14 cellular contexts compared by ENCODE assay signal in the genomic region with DNA sequence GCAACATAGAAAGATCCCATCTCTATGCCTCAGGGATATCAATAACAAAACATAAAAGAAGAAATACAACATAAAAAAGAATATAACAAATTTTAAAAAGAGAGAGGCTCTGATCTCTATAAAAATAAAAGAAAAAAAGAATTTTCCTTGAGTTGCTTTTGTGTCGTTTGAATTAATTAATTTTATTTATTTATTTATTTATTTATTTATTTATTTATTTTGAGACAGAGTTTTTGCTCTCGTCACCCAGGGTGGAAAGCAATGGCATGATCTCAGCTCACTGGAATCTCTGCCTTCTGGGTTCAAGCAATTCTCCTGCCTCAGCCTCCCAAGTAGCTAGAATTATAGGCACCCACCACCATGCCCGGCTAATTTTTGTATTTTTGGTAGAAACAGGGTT. TPM values are rescaled to one million over a fixed set of nuclear protein-coding genes. Genes with fewer than 3 reads are reported as not detected.
DNase-seq lines count a peak whose midpoint lies in the region; ATAC-seq and TF ChIP-seq lines count a peak whose summit lies in the region.
"Had no signal": no experiment of that assay in that cellular context is flagged by ENCODE, and none has a peak within 500 bp of the region (broad histone marks: within the 10 kb centered on the region; RNA-seq: fewer than 3 reads in every experiment).

No MANE protein-coding gene starts in this region.

- peaks cover 4% of the 10 kb centered on the region for H3K27me3 Mint-ChIP-seq in endothelial cell (ENCODE audit: unreplicated experiment)

- no peak for DNase-seq in endothelial cell (ENCODE audit: low spot score)
- DNase-seq in NCI-H146 treated with DMSO at 0.1 percent for 48 hours (lab: John Stamatoyannopoulos, UW; ENCODE audit: unreplicated experiment): no peak
- DNase-seq in G401 (ENCODE audit: low spot score): no peak
- DNase-seq in A172 (ENCODE audit: low spot score): no peak
- DNase-seq: activated effector memory CD4-positive, alpha-beta T cell treated with anti-CD3 and anti-CD28 coated beads, Interleukin-2, amount 50 U/mL, for 16 hours; NCI-H1436 treated with DMSO at 0.1 percent for 48 hours; NCI-H526 treated with DMSO at 0.1 percent for 48 hours; nucleus accumbens had no signal

- peaks cover 29% of the 10 kb centered on the region; the same call in 1 of the 2 replicates for H4K20me1 ChIP-seq in BLaER1

- no peak for ATAC-seq in HG02981 (IDR thresholded peaks at IDR 0.05; ENCODE audit: unreplicated experiment)

- no peaks in the 10 kb centered on the region for H3K9me3 Mint-ChIP-seq in endothelial cell (ENCODE audit: unreplicated experiment)

- no peak overlapping the region for H3K4me3 Mint-ChIP-seq in endothelial cell (ENCODE audit: unreplicated experiment)

- H3K4me1 Mint-ChIP-seq in endothelial cell (ENCODE audit: unreplicated experiment): peaks cover 51% of the 10 kb centered on the region

- H3K4me1 ChIP-seq in BLaER1 (peaks cover 23% of the 10 kb centered on the region), HEK293 (ENCODE audit: control insufficient read depth, insufficient read depth, low read length) (no peaks in the 10 kb centered on the region), neutrophil (ENCODE audit: control insufficient read depth in 1 of 2, insufficient read depth in 1 of 2, low read depth in 1 of 2, low read length in 1 of 2) (peaks cover 61 to 69% of the 10 kb centered on the region in 2 experiments)

- in situ Hi-C loops in G401 (cut with HindIII; ENCODE audit: low sequenced_read_pairs): no loop called here

- peak overlapping the region; percentile 100 for H3K27ac Mint-ChIP-seq in endothelial cell (ENCODE audit: unreplicated experiment)

- H3K27me3 ChIP-seq in BLaER1 (no peaks in the 10 kb centered on the region), neutrophil (no peaks in the 10 kb centered on the region)

- POLR2A ChIA-PET in HEK293 (lab: Yijun Ruan, JAX): interaction anchor here (0.5 to 2.3 kb wide), 3 partner anchors 9 to 192 kb away, joined by 4 to 10 read pairs (median 8); a partner anchor contains a TSS

- H3K4me2 ChIP-seq in BLaER1: peak overlapping the region; percentile 89; the same call in 1 of the 2 replicates

- H3K27ac ChIP-seq in BLaER1: 0 out of 2 replicates have a peak overlapping the region, but pooled peaks have one; percentile 83
- no peak overlapping the region for H3K27ac ChIP-seq in HEK293 (ENCODE audit: extremely low read depth, low read depth, low read length)
- H3K27ac ChIP-seq in neutrophil: peak overlapping the region; percentile 97
- H3K27ac ChIP-seq: GM23248 had no signal

- no peak overlapping the region for H3K9ac ChIP-seq in BLaER1
- H3K9ac ChIP-seq: GM23248 had no signal

- peaks cover 29% of the 10 kb centered on the region for H3K36me3 Mint-ChIP-seq in endothelial cell (ENCODE audit: low read depth, unreplicated experiment)

- peaks cover 19% of the 10 kb centered on the region; the same call in 1 of the 2 replicates for H3K36me3 ChIP-seq in BLaER1
- no peaks in the 10 kb centered on the region for H3K36me3 ChIP-seq in HEK293 (ENCODE audit: control insufficient read depth in 2 of 2, insufficient read depth in 1 of 2, low read length in 2 of 2)
- H3K36me3 ChIP-seq in neutrophil: no peaks in the 10 kb centered on the region

- CTCF ChIA-PET in HEK293 (lab: Yijun Ruan, JAX): no interaction called here

- H3K9me3 ChIP-seq in BLaER1: no peaks in the 10 kb centered on the region
- no peaks in the 10 kb centered on the region for H3K9me3 ChIP-seq in HEK293 (ENCODE audit: control insufficient read depth, insufficient read depth, low read depth, low read length)
- H3K9me3 ChIP-seq in neutrophil: no peaks in the 10 kb centered on the region

- H3K4me3 ChIP-seq in BLaER1: no peak overlapping the region
- H3K4me3 ChIP-seq in HEK293 (ENCODE audit: low read depth, low read length): no peak overlapping the region
- H3K4me3 ChIP-seq in neutrophil (ENCODE audit: low read depth in 1 of 2, low read length in 1 of 2): peak overlapping the region in 1 of 2 experiments; percentile 64
- H3K4me3 ChIP-seq: GM23248 had no signal

- TF ChIP-seq CTCF in HEK293 (tag by site-specific recombination; IDR thresholded peaks at IDR 0.05) (no peak), endothelial cell (IDR thresholded peaks at IDR 0.05; ENCODE audit: unreplicated experiment) (no peak), neutrophil (IDR thresholded peaks at IDR 0.05) (no peak)

TF ChIP-seq in HEK293, 187 proteins besides CTCF, POLR2A, EP300 and RAD21 (continues in another document):
- TF ChIP-seq ZNF37A (tag by site-specific recombination; IDR thresholded peaks at IDR 0.05) (no peak), ZNF175 (tag by site-specific recombination; IDR thresholded peaks at IDR 0.05) (no peak), ZNF433 (tag by site-specific recombination; IDR thresholded peaks at IDR 0.05; ENCODE audit: low read depth) (peak; percentile 52), ZNF155 (tag by site-specific recombination; IDR thresholded peaks at IDR 0.05) (no peak), EGR2 (tag by site-specific recombination; IDR thresholded peaks at IDR 0.05; ENCODE audit: low read depth) (no peak), ZNF560 (tag by site-specific recombination; IDR thresholded peaks at IDR 0.05; ENCODE audit: borderline replicate concordance) (peak; percentile 76; the same call in 1 of the 2 replicates), IKZF3 (tag by site-specific recombination; IDR thresholded peaks at IDR 0.05) (no peak), ZNF555 (tag by site-specific recombination; conservative IDR thresholded peaks at IDR 0.05) (peak; percentile 84), ZBTB8A (tag by site-specific recombination; IDR thresholded peaks at IDR 0.05) (peak; percentile 72), ZNF214 (tag by site-specific recombination; IDR thresholded peaks at IDR 0.05; ENCODE audit: borderline replicate concordance) (no peak), ZNF140 (tag by site-specific recombination; IDR thresholded peaks at IDR 0.05) (peak; percentile 63; the same call in 1 of the 2 replicates), ZNF596 (tag by site-specific recombination; IDR thresholded peaks at IDR 0.05) (no peak), GLIS1 (tag by site-specific recombination; IDR thresholded peaks at IDR 0.05) (no peak), ZNF157 (tag by site-specific recombination; IDR thresholded peaks at IDR 0.05) (no peak), ZNF221 (tag by site-specific recombination; IDR thresholded peaks at IDR 0.05; ENCODE audit: borderline replicate concordance) (no peak)
- TF ChIP-seq, protein P1, sequence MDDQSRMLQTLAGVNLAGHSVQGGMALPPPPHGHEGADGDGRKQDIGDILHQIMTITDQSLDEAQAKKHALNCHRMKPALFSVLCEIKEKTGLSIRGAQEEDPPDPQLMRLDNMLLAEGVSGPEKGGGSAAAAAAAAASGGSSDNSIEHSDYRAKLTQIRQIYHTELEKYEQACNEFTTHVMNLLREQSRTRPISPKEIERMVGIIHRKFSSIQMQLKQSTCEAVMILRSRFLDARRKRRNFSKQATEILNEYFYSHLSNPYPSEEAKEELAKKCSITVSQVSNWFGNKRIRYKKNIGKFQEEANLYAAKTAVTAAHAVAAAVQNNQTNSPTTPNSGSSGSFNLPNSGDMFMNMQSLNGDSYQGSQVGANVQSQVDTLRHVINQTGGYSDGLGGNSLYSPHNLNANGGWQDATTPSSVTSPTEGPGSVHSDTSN (CRISPR knock-in tag; IDR thresholded peaks at IDR 0.05): no peak
- TF ChIP-seq, protein P2, sequence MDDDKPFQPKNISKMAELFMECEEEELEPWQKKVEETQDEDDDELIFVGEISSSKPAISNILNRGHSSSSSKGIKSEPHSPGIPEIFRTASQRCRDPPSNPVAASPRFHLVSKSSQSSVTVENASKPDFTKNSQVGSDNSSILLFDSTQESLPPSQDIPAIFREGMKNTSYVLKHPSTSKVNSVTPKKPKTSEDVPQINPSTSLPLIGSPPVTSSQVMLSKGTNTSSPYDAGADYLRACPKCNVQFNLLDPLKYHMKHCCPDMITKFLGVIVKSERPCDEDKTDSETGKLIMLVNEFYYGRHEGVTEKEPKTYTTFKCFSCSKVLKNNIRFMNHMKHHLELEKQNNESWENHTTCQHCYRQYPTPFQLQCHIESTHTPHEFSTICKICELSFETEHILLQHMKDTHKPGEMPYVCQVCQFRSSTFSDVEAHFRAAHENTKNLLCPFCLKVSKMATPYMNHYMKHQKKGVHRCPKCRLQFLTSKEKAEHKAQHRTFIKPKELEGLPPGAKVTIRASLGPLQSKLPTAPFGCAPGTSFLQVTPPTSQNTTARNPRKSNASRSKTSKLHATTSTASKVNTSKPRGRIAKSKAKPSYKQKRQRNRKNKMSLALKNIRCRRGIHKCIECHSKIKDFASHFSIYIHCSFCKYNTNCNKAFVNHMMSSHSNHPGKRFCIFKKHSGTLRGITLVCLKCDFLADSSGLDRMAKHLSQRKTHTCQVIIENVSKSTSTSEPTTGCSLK (tag by site-specific recombination; IDR thresholded peaks at IDR 0.05): no peak
- TF ChIP-seq, protein P3, sequence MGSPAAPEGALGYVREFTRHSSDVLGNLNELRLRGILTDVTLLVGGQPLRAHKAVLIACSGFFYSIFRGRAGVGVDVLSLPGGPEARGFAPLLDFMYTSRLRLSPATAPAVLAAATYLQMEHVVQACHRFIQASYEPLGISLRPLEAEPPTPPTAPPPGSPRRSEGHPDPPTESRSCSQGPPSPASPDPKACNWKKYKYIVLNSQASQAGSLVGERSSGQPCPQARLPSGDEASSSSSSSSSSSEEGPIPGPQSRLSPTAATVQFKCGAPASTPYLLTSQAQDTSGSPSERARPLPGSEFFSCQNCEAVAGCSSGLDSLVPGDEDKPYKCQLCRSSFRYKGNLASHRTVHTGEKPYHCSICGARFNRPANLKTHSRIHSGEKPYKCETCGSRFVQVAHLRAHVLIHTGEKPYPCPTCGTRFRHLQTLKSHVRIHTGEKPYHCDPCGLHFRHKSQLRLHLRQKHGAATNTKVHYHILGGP (tag by site-specific recombination; IDR thresholded peaks at IDR 0.05): no peak

RNA-seq across cellular contexts. Expression of a gene that starts 8.5 kb away (rescaled TPM):
- 361 TPM for total RNA-seq in endothelial cell (ENCODE audit: unreplicated experiment)
- total RNA-seq in G401 (2014; rRNA removed; shearing (Covaris generic)): 47.6 and 60.7 TPM in 2 replicates
- 7.3 and 9.2 TPM in 2 replicates for total RNA-seq in A172 (2014; rRNA removed; shearing (Covaris generic))

RNA-seq across cellular contexts. Expression of a gene that starts 26.3 kb away (rescaled TPM):
- total RNA-seq in endothelial cell (ENCODE audit: unreplicated experiment): 14.2 TPM
- total RNA-seq in G401 (2014; rRNA removed; shearing (Covaris generic)): not detected in 2 replicates
- not detected in 2 replicates for total RNA-seq in A172 (2014; rRNA removed; shearing (Covaris generic))
- total RNA-seq: GM23248 had no signal

RNA-seq across cellular contexts. Expression of a gene that starts 33.4 kb away (rescaled TPM):
- 121 TPM for total RNA-seq in endothelial cell (ENCODE audit: unreplicated experiment)
- total RNA-seq in G401 (2014; rRNA removed; shearing (Covaris generic)): 95.1 and 108 TPM in 2 replicates
- total RNA-seq in A172 (2014; rRNA removed; shearing (Covaris generic)): 79.9 and 107 TPM in 2 replicates

RNA-seq across cellular contexts. Expression of a gene that starts 57.3 kb away (rescaled TPM):
- 0.23 TPM for total RNA-seq in endothelial cell (ENCODE audit: unreplicated experiment)
- 0.10 TPM in 1 of 2 replicates, not detected in the other for total RNA-seq in G401 (2014; rRNA removed; shearing (Covaris generic))
- total RNA-seq in A172 (2014; rRNA removed; shearing (Covaris generic)): 0.07 and 0.38 TPM in 2 replicates
- total RNA-seq: GM23248 had no signal

RNA-seq across cellular contexts. Expression of a gene that starts 57.8 kb away (rescaled TPM):
- 118 TPM for total RNA-seq in endothelial cell (ENCODE audit: unreplicated experiment)
- total RNA-seq in G401 (2014; rRNA removed; shearing (Covaris generic)): not detected in 2 replicates
- total RNA-seq in A172 (2014; rRNA removed; shearing (Covaris generic)): not detected in 2 replicates
- total RNA-seq: GM23248, left lobe of liver had no signal

Comparison
In these comparisons a context has a peak if more than half of its experiments do, and no peak if none do; other contexts are left out.
1. RNA of a gene that starts 26.3 kb away (total RNA-seq): 14.2 TPM in endothelial cell (single experiment); not detected in G401 and not detected in A172; every median in the first group is over 10 times any median in the second.